ENCODE assay signal across 9 cellular contexts in genomic region chr6:106519460-106520394, GRCh38.
DNase-seq lines count a peak whose midpoint lies in the region; TF ChIP-seq lines count a peak whose summit lies in the region.
"Had no signal": no experiment of that assay in that cellular context is flagged by ENCODE, and none has a peak within 500 bp of the region (broad histone marks: within the 10 kb centered on the region; RNA-seq: fewer than 3 reads in every experiment).

No MANE protein-coding gene starts in this region.

- in situ Hi-C loops in GM23248 (cut with MboI), result no loop called here

- no peaks in the 10 kb centered on the region for H3K36me3 ChIP-seq in GM23248 (ENCODE audit: low read depth)
- H3K36me3 ChIP-seq in Loucy (ENCODE audit: insufficient read depth, low read length), result no peaks in the 10 kb centered on the region
- no peaks in the 10 kb centered on the region for H3K36me3 ChIP-seq in effector memory CD4-positive, alpha-beta T cell (ENCODE audit: control insufficient read depth, insufficient read depth, low read length)
- no peaks in the 10 kb centered on the region for H3K36me3 ChIP-seq in prostate gland
- H3K36me3 ChIP-seq in MM.1S (replicated peaks; ENCODE audit: insufficient read depth, low read length), result no peaks in the 10 kb centered on the region
- H3K36me3 ChIP-seq: cardiac muscle cell had no signal

- peaks cover 7% of the 10 kb centered on the region for H3K36me3 Mint-ChIP-seq in activated CD4-positive, alpha-beta T cell treated with anti-CD3 and anti-CD28 coated beads, Interleukin-2, amount 10 ng/mL, durations not matched to agents 24 days and 14 days (ENCODE audit: low read depth)

- H3K9ac ChIP-seq in GM23248, result peak overlapping the region; percentile 72
- peak overlapping the region; percentile 59 for H3K9ac ChIP-seq in Loucy (ENCODE audit: low read depth, low read length, poor library complexity, severe bottlenecking)
- no peak overlapping the region for H3K9ac ChIP-seq in MM.1S (ENCODE audit: low read length)

- H3F3A ChIP-seq in GM23248 (ENCODE audit: insufficient read depth) (peaks cover 31% of the 10 kb centered on the region), Loucy (ENCODE audit: low read depth) (peaks cover 15% of the 10 kb centered on the region), MM.1S (ENCODE audit: insufficient read depth, low read length) (no peaks in the 10 kb centered on the region)

- H3K4me3 ChIP-seq in GM23248, result peak overlapping the region; percentile 64
- peak overlapping the region; percentile 73 for H3K4me3 ChIP-seq in Loucy (ENCODE audit: low read length, poor library complexity, severe bottlenecking)
- peak overlapping the region; percentile 68 for H3K4me3 ChIP-seq in effector memory CD4-positive, alpha-beta T cell (ENCODE audit: insufficient read depth, low read depth, low read length, poor library complexity, severe bottlenecking)
- no peak overlapping the region for H3K4me3 ChIP-seq in prostate gland
- no peak overlapping the region for H3K4me3 ChIP-seq in MM.1S (ENCODE audit: low read length)
- H3K4me3 ChIP-seq: cardiac muscle cell had no signal

- peak overlapping the region; percentile 77 for H2AFZ ChIP-seq in GM23248
- no peak overlapping the region for H2AFZ ChIP-seq in Loucy (ENCODE audit: low read length)
- no peak overlapping the region for H2AFZ ChIP-seq in MM.1S (ENCODE audit: low read length)

- no peaks in the 10 kb centered on the region for H4K20me1 ChIP-seq in GM23248 (ENCODE audit: insufficient read depth)
- H4K20me1 ChIP-seq in Loucy (ENCODE audit: insufficient read depth, low read length, poor library complexity, severe bottlenecking), result peaks cover 5% of the 10 kb centered on the region
- no peaks in the 10 kb centered on the region for H4K20me1 ChIP-seq in MM.1S (ENCODE audit: insufficient read depth, low read length)

- H3K9me3 ChIP-seq in GM23248 (ENCODE audit: low read depth), result no peaks in the 10 kb centered on the region
- no peaks in the 10 kb centered on the region for H3K9me3 ChIP-seq in Loucy (ENCODE audit: insufficient read depth, low read depth, low read length)
- H3K9me3 ChIP-seq in effector memory CD4-positive, alpha-beta T cell (ENCODE audit: control insufficient read depth, low read length), result no peaks in the 10 kb centered on the region
- H3K9me3 ChIP-seq in prostate gland, result no peaks in the 10 kb centered on the region
- H3K9me3 ChIP-seq in MM.1S (replicated peaks; ENCODE audit: insufficient read depth, low read length), result no peaks in the 10 kb centered on the region

- H3K27ac ChIP-seq in GM23248 (peak overlapping the region; percentile 89), prostate gland (peak overlapping the region; percentile 24 to 50), MM.1S (ENCODE audit: low read length) (no peak overlapping the region)
- H3K27ac ChIP-seq in effector memory CD4-positive, alpha-beta T cell (ENCODE audit: insufficient read depth, low read length, poor library complexity, severe bottlenecking), result peak overlapping the region; percentile 94
- H3K27ac ChIP-seq: cardiac muscle cell had no signal

- DNase-seq in GF-D8 (lab: John Stamatoyannopoulos, UW), result peak; percentile 79
- peak; percentile 98 for DNase-seq in GM23248
- DNase-seq in activated CD4-positive, alpha-beta T cell treated with anti-CD3 and anti-CD28 coated beads, Interleukin-2, amount 10 ng/mL, durations not matched to agents 24 days and 14 days, result peak; percentile 92
- DNase-seq in effector memory CD4-positive, alpha-beta T cell, result peak; percentile 65 to 79 (median 75)
- peak; percentile 33 for DNase-seq in prostate gland (ENCODE audit: low spot score)
- no peak for DNase-seq in HT-29 (ENCODE audit: low spot score)
- DNase-seq in MM.1S, result no peak

- no peaks in the 10 kb centered on the region for H3K27me3 Mint-ChIP-seq in activated CD4-positive, alpha-beta T cell treated with anti-CD3 and anti-CD28 coated beads, Interleukin-2, amount 10 ng/mL, durations not matched to agents 24 days and 14 days

- intact Hi-C loops in activated CD4-positive, alpha-beta T cell treated with anti-CD3 and anti-CD28 coated beads, Interleukin-2, amount 10 ng/mL, durations not matched to agents 24 days and 14 days (cut with micrococcal nuclease), result loop anchor here (1.0 to 10.0 kb wide), 11 partner anchors 27 to 1303 kb away; partner anchors contain the start of genes ATG5, BEND3 and PREP
- intact Hi-C loops in prostate gland (cut with DNase I), result no loop called here

- H3K27me3 ChIP-seq in GM23248 (replicated peaks; ENCODE audit: insufficient read depth) (no peaks in the 10 kb centered on the region), Loucy (ENCODE audit: insufficient read depth, low read length, poor library complexity, severe bottlenecking) (no peaks in the 10 kb centered on the region), prostate gland (replicated peaks; ENCODE audit: insufficient read depth) (no peaks in the 10 kb centered on the region), MM.1S (replicated peaks; ENCODE audit: insufficient read depth, low read length) (peaks cover 4% of the 10 kb centered on the region)
- no peaks in the 10 kb centered on the region for H3K27me3 ChIP-seq in effector memory CD4-positive, alpha-beta T cell (replicated peaks; ENCODE audit: control insufficient read depth, insufficient read depth, low read length, poor library complexity, severe bottlenecking)

- H3K4me1 ChIP-seq in GM23248 (ENCODE audit: insufficient read depth) (peaks cover 21% of the 10 kb centered on the region), Loucy (ENCODE audit: insufficient read depth, low read length, poor library complexity, severe bottlenecking) (peaks cover 63% of the 10 kb centered on the region), prostate gland (replicated peaks) (peaks cover 4% of the 10 kb centered on the region), MM.1S (ENCODE audit: low read length) (no peaks in the 10 kb centered on the region)
- peaks cover 41% of the 10 kb centered on the region for H3K4me1 ChIP-seq in effector memory CD4-positive, alpha-beta T cell (ENCODE audit: control insufficient read depth, insufficient read depth, low read length, poor library complexity, severe bottlenecking)

- peak overlapping the region; percentile 97 for H3K27ac Mint-ChIP-seq in activated CD4-positive, alpha-beta T cell treated with anti-CD3 and anti-CD28 coated beads, Interleukin-2, amount 10 ng/mL, durations not matched to agents 24 days and 14 days

- H3K4me3 Mint-ChIP-seq in activated CD4-positive, alpha-beta T cell treated with anti-CD3 and anti-CD28 coated beads, Interleukin-2, amount 10 ng/mL, durations not matched to agents 24 days and 14 days, result peak overlapping the region; percentile 80

- TF ChIP-seq CTCF in Loucy (conservative IDR thresholded peaks at IDR 0.05; ENCODE audit: low read length) (no peak), prostate gland (IDR thresholded peaks at IDR 0.05) (no peak), MM.1S (IDR thresholded peaks at IDR 0.05; ENCODE audit: low read length) (no peak)

- H3K4me1 Mint-ChIP-seq in activated CD4-positive, alpha-beta T cell treated with anti-CD3 and anti-CD28 coated beads, Interleukin-2, amount 10 ng/mL, durations not matched to agents 24 days and 14 days, result peaks cover 59% of the 10 kb centered on the region

- no peaks in the 10 kb centered on the region for H3K9me2 ChIP-seq in GM23248 (ENCODE audit: insufficient read depth)
- no peaks in the 10 kb centered on the region for H3K9me2 ChIP-seq in Loucy (replicated peaks; ENCODE audit: low read depth, low read length)
- no peaks in the 10 kb centered on the region for H3K9me2 ChIP-seq in MM.1S (replicated peaks; ENCODE audit: insufficient read depth, low read length)

- H3K4me2 ChIP-seq in GM23248 (ENCODE audit: unreplicated experiment) (peak overlapping the region; percentile 89), Loucy (ENCODE audit: low read depth, low read length, poor library complexity, severe bottlenecking) (peak overlapping the region; percentile 92), MM.1S (ENCODE audit: low read depth, low read length) (no peak overlapping the region)

- WGBS in GM23248 (ENCODE audit: low coverage in 1 of 2, low lambda C conversion rate in 2 of 2, missing lambda C conversion rate in 2 of 2), 2 experiments, result 39 to 42% methylated on average over 14 of the region's 14 CpGs
- WGBS in prostate gland, result 61% methylated on average over 14 of the region's 14 CpGs

- TF ChIP-seq POLR2A in prostate gland (IDR thresholded peaks at IDR 0.05), result no peak

- H3K79me2 ChIP-seq in GM23248 (ENCODE audit: insufficient read depth) (peaks cover 19% of the 10 kb centered on the region), Loucy (ENCODE audit: insufficient read depth, low read length) (peaks cover 58% of the 10 kb centered on the region), MM.1S (ENCODE audit: low read length) (no peaks in the 10 kb centered on the region)

- no peaks in the 10 kb centered on the region for H3K9me3 Mint-ChIP-seq in activated CD4-positive, alpha-beta T cell treated with anti-CD3 and anti-CD28 coated beads, Interleukin-2, amount 10 ng/mL, durations not matched to agents 24 days and 14 days

Comparison
In these comparisons a context has a peak if more than half of its experiments do, and no peak if none do; other contexts are left out.
1. DNase-seq: peak in GF-D8 (single experiment), GM23248 (single experiment), activated CD4-positive, alpha-beta T cell treated with anti-CD3 and anti-CD28 coated beads, Interleukin-2, amount 10 ng/mL, durations not matched to agents 24 days and 14 days (single experiment), effector memory CD4-positive, alpha-beta T cell (3 of 3) and prostate gland (single experiment); none in HT-29 (single experiment) and MM.1S (single experiment).
2. H3K4me3 ChIP-seq: peak in GM23248 (single experiment), Loucy (single experiment) and effector memory CD4-positive, alpha-beta T cell (single experiment); none in prostate gland (0 of 2) and MM.1S (single experiment).